2 cellular contexts compared by ENCODE assay signal in genomic region chr1:66535853-66536252, GRCh38.
TF ChIP-seq lines count a peak whose summit lies in the region.

No MANE protein-coding gene starts in this region.

TF ChIP-seq in endothelial cell of umbilical vein, 7 proteins besides CTCF, POLR2A, EP300 and RAD21 (continued from another document):
- TF ChIP-seq GATA2 (IDR thresholded peaks at IDR 0.05; ENCODE audit: insufficient read depth, insufficient read length, low read depth, low read length) (no peak), MYC (IDR thresholded peaks at IDR 0.05; ENCODE audit: low read depth, low read length) (no peak)

TF ChIP-seq in neural cell, 6 proteins besides CTCF, POLR2A, EP300 and RAD21 (continued from another document):
- TF ChIP-seq REST (IDR thresholded peaks at IDR 0.05; ENCODE audit: borderline replicate concordance): no peak
- no peak for TF ChIP-seq MXI1 (conservative IDR thresholded peaks at IDR 0.05; ENCODE audit: poor library complexity, severe bottlenecking)
